ENCODE assay signal across 8 cellular contexts in the genomic region with DNA sequence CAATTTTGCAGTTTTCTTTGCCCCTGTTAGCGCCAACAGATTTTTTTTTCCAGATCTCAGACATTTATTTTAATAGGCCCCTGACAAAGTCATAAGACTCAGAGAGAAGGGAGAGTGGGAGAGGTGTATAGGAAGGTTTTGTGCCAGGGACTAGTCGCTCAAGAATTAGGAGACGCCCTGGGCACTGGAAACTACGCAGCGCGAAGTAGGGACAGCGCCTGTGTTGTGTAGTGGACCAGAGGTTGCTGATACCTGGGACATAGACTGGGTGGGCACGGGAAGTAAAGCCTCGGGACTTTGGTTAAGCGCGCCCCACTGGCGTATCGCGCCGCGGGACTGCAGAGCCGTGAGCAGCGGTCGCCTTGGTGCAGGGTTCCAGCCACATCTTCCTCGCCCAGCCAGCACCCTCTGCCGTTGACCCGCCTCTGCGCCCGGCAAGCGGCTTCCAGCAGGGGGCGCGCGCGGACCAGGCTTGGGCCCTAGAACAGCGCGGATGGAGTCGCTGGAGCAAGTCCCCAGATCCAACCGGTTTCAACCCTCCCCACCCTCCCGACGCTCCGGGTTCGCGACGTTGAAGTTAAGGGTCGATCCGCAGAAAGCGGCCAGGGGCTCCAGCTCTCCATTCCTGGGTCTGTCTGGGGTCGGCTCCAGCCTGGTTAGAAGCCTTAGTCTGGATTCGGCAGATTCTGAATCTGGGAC. TPM values are rescaled to one million over a fixed set of nuclear protein-coding genes. Genes with fewer than 3 reads are reported as not detected.
DNase-seq lines count a peak whose midpoint lies in the region; ATAC-seq and TF ChIP-seq lines count a peak whose summit lies in the region.

No MANE protein-coding gene starts in this region.

- intact Hi-C loops in left ventricle myocardium superior (cut with micrococcal nuclease) = loop anchor here (5.0 kb wide), 1 partner anchor 180 kb away; no protein-coding TSS in a partner anchor

- H3K4me1 Mint-ChIP-seq in T-helper 17 cell = peaks cover 21% of the 10 kb centered on the region

- no peaks in the 10 kb centered on the region for H3K9me3 ChIP-seq in T-helper 17 cell (ENCODE audit: control insufficient read depth, low read length, poor library complexity, severe bottlenecking)

- peak; percentile 70 for DNase-seq in NCI-H128 (lab: John Stamatoyannopoulos, UW; ENCODE audit: unreplicated experiment)
- DNase-seq in T-helper 17 cell = peak; percentile 61 to 88 (median 75)
- DNase-seq in amniotic epithelial cell (ENCODE audit: low read depth) = peak; percentile 65
- peak; percentile 95 for DNase-seq in left ventricle myocardium superior
- peak; percentile 27 for DNase-seq in pulmonary artery endothelial cell (ENCODE audit: low read depth, low spot score)
- DNase-seq in ureter (ENCODE audit: low spot score) = peak; percentile 89

- peak; percentile 97 for TF ChIP-seq CTCF in 22Rv1 (IDR thresholded peaks at IDR 0.05)

- H3K27ac ChIP-seq in 22Rv1 = no peak overlapping the region

- ATAC-seq in GM18511 (IDR thresholded peaks at IDR 0.05; ENCODE audit: unreplicated experiment) = peak; percentile 52
- peak; percentile 90 for ATAC-seq in T-helper 17 cell
- ATAC-seq in left ventricle myocardium superior = peak; percentile 97

- peaks cover 9% of the 10 kb centered on the region for H3K36me3 Mint-ChIP-seq in T-helper 17 cell (ENCODE audit: low read depth)

- H3K27me3 Mint-ChIP-seq in T-helper 17 cell = peaks cover 90% of the 10 kb centered on the region

- H3K4me3 Mint-ChIP-seq in T-helper 17 cell = peak overlapping the region; percentile 78

- no peak overlapping the region for H3K27ac Mint-ChIP-seq in T-helper 17 cell

RNA-seq across cellular contexts. Expression of a gene that starts 3.0 kb away (rescaled TPM):
- total RNA-seq in T-helper 17 cell (not detected), left ventricle myocardium superior (2.2 TPM), pulmonary artery endothelial cell (not detected in 2 replicates), ureter (0.21 TPM)

RNA-seq across cellular contexts. Expression of a gene that starts 45.1 kb away (rescaled TPM):
- total RNA-seq in T-helper 17 cell (1 to 10 TPM in 1 of 2 donors, not detected in 1; 1.0 TPM), left ventricle myocardium superior (not detected), pulmonary artery endothelial cell (not detected in 2 replicates), ureter (not detected)

RNA-seq across cellular contexts. Expression of a gene that starts 46.1 kb away (rescaled TPM):
- total RNA-seq in T-helper 17 cell (not detected), left ventricle myocardium superior (11.1 TPM), pulmonary artery endothelial cell (not detected in 2 replicates), ureter (37.4 TPM)

Comparison
In these comparisons a context has a peak if more than half of its experiments do, and no peak if none do; other contexts are left out.
1. DNase-seq: peak in every context shown above with its lines; median percentile 95 in left ventricle myocardium superior; 89 in ureter; 75 in T-helper 17 cell; 70 in NCI-H128; 65 in amniotic epithelial cell; 27 in pulmonary artery endothelial cell.
2. RNA of a gene that starts 46.1 kb away (total RNA-seq): 37.4 TPM in ureter (single experiment) and 11.1 TPM in left ventricle myocardium superior (single experiment); not detected in T-helper 17 cell and not detected in pulmonary artery endothelial cell; every median in the first group is over 10 times any median in the second.
3. Peak in every context shown above with its lines, with median percentiles within 50 percentile points of each other: ATAC-seq.